ENCODE assay signal across 24 cellular contexts in genomic region chr12:48109424-48109823, GRCh38.
"Had no signal": no experiment of that assay in that cellular context is flagged by ENCODE, and none has a peak within 500 bp of the region (broad histone marks: within the 10 kb centered on the region; RNA-seq: fewer than 3 reads in every experiment).

No MANE protein-coding gene starts in this region.

- H3K4me2 ChIP-seq: neural progenitor cell, SK-N-SH had no signal

- H3K27ac Mint-ChIP-seq: activated CD4-positive, alpha-beta memory T cell treated with anti-CD3 and anti-CD28 coated beads, Interleukin-2, amount 10 ng/mL, durations not matched to agents 7 days and 5 days; activated CD4-positive, alpha-beta T cell treated with anti-CD3 and anti-CD28 coated beads for 36 hours; activated naive CD8-positive, alpha-beta T cell; endodermal cell; memory B cell; neural progenitor cell; stimulated activated memory B cell treated with anti-CD40 and anti-IgM and Interleukin-4, amounts not matched to agents 10 μg/mL and 1 μg/mL and 100 μg/mL, for 72 hours; WTC11 had no signal

- H3K9ac ChIP-seq: neural progenitor cell, SK-N-SH had no signal

- H3K36me3 Mint-ChIP-seq: activated naive CD8-positive, alpha-beta T cell; neural progenitor cell had no signal

- H3K9me3 ChIP-seq: body of pancreas, left lung, psoas muscle, right lobe of liver, SK-N-SH, tibial artery had no signal

- H3K9me3 Mint-ChIP-seq: activated CD4-positive, alpha-beta memory T cell treated with anti-CD3 and anti-CD28 coated beads, Interleukin-2, amount 10 ng/mL, durations not matched to agents 7 days and 5 days; activated T-cell treated with anti-CD3 and anti-CD28 coated beads, Interleukin-2, amount 50 U/mL, for 4 hours; memory B cell; neural progenitor cell had no signal

- H3K36me3 ChIP-seq: left lung, neural progenitor cell, right lobe of liver, tibial artery had no signal

- H3K4me3 Mint-ChIP-seq: activated CD4-positive, alpha-beta memory T cell treated with anti-CD3 and anti-CD28 coated beads, Interleukin-2, amount 10 ng/mL, durations not matched to agents 7 days and 5 days; activated CD4-positive, alpha-beta T cell treated with anti-CD3 and anti-CD28 coated beads for 36 hours; activated naive CD8-positive, alpha-beta T cell; activated T-cell treated with anti-CD3 and anti-CD28 coated beads, Interleukin-2, amount 50 U/mL, for 4 hours; endodermal cell; memory B cell; neural progenitor cell; stimulated activated memory B cell treated with anti-CD40 and anti-IgM and Interleukin-4, amounts not matched to agents 10 μg/mL and 1 μg/mL and 100 μg/mL, for 72 hours; WTC11 had no signal

- H2AFZ ChIP-seq: neural progenitor cell had no signal

- DNase-seq: activated CD4-positive, alpha-beta memory T cell treated with anti-CD3 and anti-CD28 coated beads, Interleukin-2, amount 10 ng/mL, durations not matched to agents 7 days and 5 days; activated CD4-positive, alpha-beta T cell treated with anti-CD3 and anti-CD28 coated beads for 36 hours; activated gamma-delta T cell; activated T-cell treated with anti-CD3 and anti-CD28 coated beads, Interleukin-2, amount 50 U/mL, for 4 hours; amygdala; body of pancreas; caudate nucleus; dorsolateral prefrontal cortex; endodermal cell; erythroblast; foreskin melanocyte; kidney; left lung; psoas muscle; right lobe of liver; SK-N-SH; small intestine; stimulated activated CD4-positive, alpha-beta T cell treated with anti-CD3 and anti-CD28 coated beads, Interleukin-4, amount 100 ng/mL, for 4 hours; tibial artery had no signal

- H3K4me3 ChIP-seq: body of pancreas, dorsolateral prefrontal cortex, left lung, neural progenitor cell, psoas muscle, right lobe of liver, tibial artery had no signal

- H3K9me2 ChIP-seq: SK-N-SH had no signal

- H3K27me3 Mint-ChIP-seq: memory B cell; stimulated activated memory B cell treated with anti-CD40 and anti-IgM and Interleukin-4, amounts not matched to agents 10 μg/mL and 1 μg/mL and 100 μg/mL, for 72 hours had no signal

- H3K27ac ChIP-seq: body of pancreas, dorsolateral prefrontal cortex, left lung, neural progenitor cell, psoas muscle, right lobe of liver, tibial artery had no signal

- ATAC-seq: activated CD4-positive, alpha-beta T cell treated with anti-CD3 and anti-CD28 coated beads for 36 hours; activated T-cell treated with anti-CD3 and anti-CD28 coated beads, Interleukin-2, amount 50 U/mL, for 4 hours; body of pancreas; left lung; psoas muscle; right lobe of liver; stimulated activated memory B cell treated with anti-CD40 and anti-IgM and Interleukin-4, amounts not matched to agents 10 μg/mL and 1 μg/mL and 100 μg/mL, for 72 hours; WTC11 had no signal

- H3K27me3 ChIP-seq: body of pancreas, left lung, right lobe of liver had no signal
